ENCODE assay signal across 1 cellular context in genomic region chr6:16199792-16200191, GRCh38.
TF ChIP-seq lines count a peak whose summit lies in the region.

No MANE protein-coding gene starts in this region.

TF ChIP-seq in GM23338, 12 proteins besides CTCF, POLR2A, EP300 and RAD21:
- TF ChIP-seq EZH2 (IDR thresholded peaks at IDR 0.05; ENCODE audit: low read depth, unreplicated experiment): no peak
- TF ChIP-seq ZNF462 (CRISPR knock-in tag; IDR thresholded peaks at IDR 0.05): no peak
- TF ChIP-seq POLR2AphosphoS5 (IDR thresholded peaks at IDR 0.05; ENCODE audit: low read depth): no peak
- no peak for TF ChIP-seq ZNF114 (CRISPR knock-in tag; IDR thresholded peaks at IDR 0.05)
- no peak for TF ChIP-seq EZH2phosphoT487 (IDR thresholded peaks at IDR 0.05; ENCODE audit: unreplicated experiment)
- no peak for TF ChIP-seq JUNB (IDR thresholded peaks at IDR 0.05; ENCODE audit: unreplicated experiment)
- no peak for TF ChIP-seq CREB1 (CRISPR knock-in tag; IDR thresholded peaks at IDR 0.05; ENCODE audit: low read depth)
- TF ChIP-seq REST (IDR thresholded peaks at IDR 0.05; ENCODE audit: unreplicated experiment): no peak
- no peak for TF ChIP-seq ZNF331 (CRISPR knock-in tag; IDR thresholded peaks at IDR 0.05; ENCODE audit: low read depth)
- no peak for TF ChIP-seq STAT1 (IDR thresholded peaks at IDR 0.05; ENCODE audit: unreplicated experiment)
- no peak for TF ChIP-seq ETS1 (IDR thresholded peaks at IDR 0.05)
- TF ChIP-seq NANOG (IDR thresholded peaks at IDR 0.05; ENCODE audit: borderline replicate concordance): no peak
TF ChIP-seq in GM23338: peak in this region for 0.
